ENCODE assay signal across 34 cellular contexts in genomic region chr2:158098171-158098570, GRCh38. TPM values are rescaled to one million over a fixed set of nuclear protein-coding genes. Genes with fewer than 3 reads are reported as not detected.
"Had no signal": no experiment of that assay in that cellular context is flagged by ENCODE, and none has a peak within 500 bp of the region (broad histone marks: within the 10 kb centered on the region; RNA-seq: fewer than 3 reads in every experiment).

No MANE protein-coding gene starts in this region.

- H3K79me2 ChIP-seq: parathyroid adenoma had no signal

- H3K27ac Mint-ChIP-seq: immature natural killer cell; naive thymus-derived CD8-positive, alpha-beta T cell; neural progenitor cell; progenitor cell of endocrine pancreas; stimulated activated memory B cell treated with anti-CD40 and anti-IgM and Interleukin-4, amounts not matched to agents 10 μg/mL and 1 μg/mL and 100 μg/mL, for 72 hours; stimulated activated naive CD8-positive, alpha-beta T cell treated with anti-CD3 and anti-CD28 coated beads, Interleukin-15, amount 100 ng/mL, for 72 hours had no signal

- H3K4me2 ChIP-seq: neural progenitor cell, smooth muscle cell had no signal

- DNase-seq: hippocampal formation; immature natural killer cell; kidney; left colon; left lung; lower lobe of right lung; mammary epithelial cell; mesenchymal stem cell; naive thymus-derived CD8-positive, alpha-beta T cell; occipital lobe; right lobe of liver; stimulated activated CD4-positive, alpha-beta T cell treated with anti-CD3 and anti-CD28 coated beads, Interleukin-1b, Interleukin-23, amount 100 ng/mL, for 48 hours; stimulated activated CD4-positive, alpha-beta T cell treated with anti-CD3 and anti-CD28 coated beads, Interleukin-2, amount 100 ng/mL, for 48 hours; stimulated activated CD4-positive, alpha-beta T cell treated with anti-CD3 and anti-CD28 coated beads, Interleukin-4, amount 100 ng/mL, for 4 hours; stimulated activated CD8-positive, alpha-beta memory T cell treated with anti-CD3 and anti-CD28 coated beads, Interleukin-4, amount 100 ng/mL, for 48 hours; stimulated activated naive CD4-positive, alpha-beta T cell treated with Interleukin-2 at 50 U/mL for 16 hours; stimulated activated naive CD8-positive, alpha-beta T cell treated with anti-CD3 and anti-CD28 coated beads, Interleukin-15, amount 100 ng/mL, for 72 hours; substantia nigra; upper lobe of left lung had no signal

- H3K9me3 ChIP-seq: left lung, lower lobe of right lung, neutrophil, right atrium auricular region, right lobe of liver, tibial nerve, upper lobe of left lung, vagina had no signal

- H2AFZ ChIP-seq: neural progenitor cell, parathyroid adenoma had no signal

- H3K36me3 ChIP-seq: left lung, lower lobe of right lung, neural progenitor cell, neutrophil, right atrium auricular region, right lobe of liver, tibial nerve, upper lobe of left lung, vagina had no signal

- H3K27me3 Mint-ChIP-seq: naive thymus-derived CD8-positive, alpha-beta T cell; progenitor cell of endocrine pancreas; stimulated activated naive CD8-positive, alpha-beta T cell treated with anti-CD3 and anti-CD28 coated beads, Interleukin-15, amount 100 ng/mL, for 72 hours had no signal

- H3K4me3 Mint-ChIP-seq: immature natural killer cell; naive thymus-derived CD8-positive, alpha-beta T cell; nephron; neural progenitor cell; stimulated activated memory B cell treated with anti-CD40 and anti-IgM and Interleukin-4, amounts not matched to agents 10 μg/mL and 1 μg/mL and 100 μg/mL, for 72 hours; stimulated activated naive CD8-positive, alpha-beta T cell treated with anti-CD3 and anti-CD28 coated beads, Interleukin-15, amount 100 ng/mL, for 72 hours had no signal

- H3K4me3 ChIP-seq: left lung, lower lobe of right lung, neural progenitor cell, right atrium auricular region, right lobe of liver, smooth muscle cell, tibial nerve, upper lobe of left lung, vagina had no signal

- H3K4me1 Mint-ChIP-seq: immature natural killer cell; naive thymus-derived CD8-positive, alpha-beta T cell; neural progenitor cell; stimulated activated memory B cell treated with anti-CD40 and anti-IgM and Interleukin-4, amounts not matched to agents 10 μg/mL and 1 μg/mL and 100 μg/mL, for 72 hours; stimulated activated naive CD8-positive, alpha-beta T cell treated with anti-CD3 and anti-CD28 coated beads, Interleukin-15, amount 100 ng/mL, for 72 hours had no signal

- H3K27ac ChIP-seq: left lung, lower lobe of right lung, neural progenitor cell, neutrophil, parathyroid adenoma, right atrium auricular region, tibial nerve, upper lobe of left lung, vagina had no signal

- H3K27me3 ChIP-seq: left lung, neural progenitor cell, neutrophil, right atrium auricular region, right lobe of liver, tibial nerve, upper lobe of left lung, vagina had no signal

- H3K9me3 Mint-ChIP-seq: immature natural killer cell; naive thymus-derived CD8-positive, alpha-beta T cell; nephron; neural progenitor cell; stimulated activated memory B cell treated with anti-CD40 and anti-IgM and Interleukin-4, amounts not matched to agents 10 μg/mL and 1 μg/mL and 100 μg/mL, for 72 hours; stimulated activated naive CD8-positive, alpha-beta T cell treated with anti-CD3 and anti-CD28 coated beads, Interleukin-15, amount 100 ng/mL, for 72 hours had no signal

- H3K9ac ChIP-seq: neural progenitor cell, parathyroid adenoma had no signal

- H3K36me3 Mint-ChIP-seq: immature natural killer cell; naive thymus-derived CD8-positive, alpha-beta T cell; neural progenitor cell; stimulated activated memory B cell treated with anti-CD40 and anti-IgM and Interleukin-4, amounts not matched to agents 10 μg/mL and 1 μg/mL and 100 μg/mL, for 72 hours had no signal

- ATAC-seq: left colon; left lung; lower lobe of right lung; naive thymus-derived CD8-positive, alpha-beta T cell; right lobe of liver; stimulated activated memory B cell treated with anti-CD40 and anti-IgM and Interleukin-4, amounts not matched to agents 10 μg/mL and 1 μg/mL and 100 μg/mL, for 72 hours; stimulated activated naive CD8-positive, alpha-beta T cell treated with anti-CD3 and anti-CD28 coated beads, Interleukin-15, amount 100 ng/mL, for 72 hours had no signal

- H3K4me1 ChIP-seq: lower lobe of right lung, neural progenitor cell, parathyroid adenoma, right atrium auricular region, tibial nerve, upper lobe of left lung, vagina had no signal

RNA-seq across cellular contexts. Expression of gene UPP2, which starts 3.5 kb away (rescaled TPM):
- total RNA-seq: left colon; left lung; lower lobe of right lung; mammary epithelial cell; mucosa of gallbladder; naive thymus-derived CD8-positive, alpha-beta T cell; osteocyte; progenitor cell of endocrine pancreas; pulmonary artery endothelial cell; right atrium auricular region; skeletal muscle tissue; smooth muscle cell; tibial nerve; upper lobe of left lung; vagina had no signal
- polyA plus RNA-seq: immature natural killer cell; mammary epithelial cell; naive thymus-derived CD8-positive, alpha-beta T cell; smooth muscle cell; urinary bladder had no signal
